ENCODE assay signal across 1 cellular context in the genomic region with DNA sequence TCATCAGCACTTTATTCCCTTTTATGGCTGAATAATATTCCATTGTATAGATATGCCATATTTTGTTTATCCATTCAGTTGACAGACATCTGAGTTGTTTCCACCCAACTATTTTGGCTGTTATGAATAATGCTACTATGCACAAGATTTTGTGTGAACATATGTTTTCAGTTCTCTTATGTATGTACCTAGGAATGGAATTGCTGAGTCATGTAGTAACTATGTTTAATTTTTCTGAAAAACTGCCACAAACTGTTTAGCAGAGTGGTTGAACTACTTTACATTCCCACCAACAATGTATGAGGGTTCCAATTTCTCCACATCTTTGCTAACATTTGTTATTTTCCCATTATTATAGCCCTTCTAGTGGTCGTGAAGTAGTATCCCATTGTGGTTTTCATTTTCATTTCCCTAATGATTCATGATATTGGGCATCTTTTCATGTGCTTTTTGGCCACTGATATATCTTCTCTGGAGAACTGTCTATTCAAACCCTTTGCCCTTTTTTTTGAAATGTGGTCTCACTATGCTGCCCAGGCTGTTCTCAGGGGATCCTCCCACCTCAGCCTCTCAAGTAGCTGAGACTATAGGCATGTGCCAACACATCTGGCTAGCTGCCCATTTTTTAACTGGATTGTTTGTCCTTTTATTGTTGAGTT.
TF ChIP-seq lines count a peak whose summit lies in the region.

No MANE protein-coding gene starts in this region.

TF ChIP-seq in GM12878, 131 proteins besides CTCF, POLR2A, EP300 and RAD21 (continued from another document and continues in another):
- TF ChIP-seq PAX5 (IDR thresholded peaks at IDR 0.05; ENCODE audit: borderline replicate concordance, low read depth, low read length) (no peak), SPI1 (IDR thresholded peaks at IDR 0.05; ENCODE audit: borderline replicate concordance, insufficient read depth, low read depth, low read length) (peak; percentile 36; the same call in 1 of the 2 replicates), ZNF687 (IDR thresholded peaks at IDR 0.05) (no peak), LARP7 (IDR thresholded peaks at IDR 0.05) (no peak), RUNX3 (IDR thresholded peaks at IDR 0.05; ENCODE audit: low read length) (peak; percentile 82), GABPA (IDR thresholded peaks at IDR 0.05; ENCODE audit: low read depth) (no peak), ZNF384 (IDR thresholded peaks at IDR 0.05; ENCODE audit: borderline replicate concordance, low read depth, low read length) (no peak), ATF2 (IDR thresholded peaks at IDR 0.05; ENCODE audit: low read length) (peak; percentile 90), TCF3 (IDR thresholded peaks at IDR 0.05; ENCODE audit: borderline replicate concordance, insufficient read depth, low read depth, low read length) (no peak), HSF1 (IDR thresholded peaks at IDR 0.05; ENCODE audit: low read depth, low read length) (no peak), IKZF2 (IDR thresholded peaks at IDR 0.05) (peak; percentile 91 to 92), IKZF1 (conservative IDR thresholded peaks at IDR 0.05) (peak; percentile 81), BRCA1 (IDR thresholded peaks at IDR 0.05; ENCODE audit: low read depth, low read length) (no peak), MTA2 (IDR thresholded peaks at IDR 0.05; ENCODE audit: low read depth) (peak; percentile 78), RFX5 (IDR thresholded peaks at IDR 0.05; ENCODE audit: low read depth, low read length) (no peak), ZBTB40 (IDR thresholded peaks at IDR 0.05; ENCODE audit: borderline replicate concordance) (no peak; the same call in 1 of the 2 replicates), NFXL1 (IDR thresholded peaks at IDR 0.05; ENCODE audit: borderline replicate concordance) (no peak), CREM (IDR thresholded peaks at IDR 0.05; ENCODE audit: low read depth) (peak; percentile 64), EGR1 (IDR thresholded peaks at IDR 0.05; ENCODE audit: borderline replicate concordance in 1 of 2, low read depth in 2 of 2, low read length in 2 of 2) (no peak), NFIC (IDR thresholded peaks at IDR 0.05; ENCODE audit: low read depth, low read length) (peak; percentile 92), TCF12 (IDR thresholded peaks at IDR 0.05; ENCODE audit: low read depth, low read length) (no peak), ZNF217 (IDR thresholded peaks at IDR 0.05) (peak; percentile 75; the same call in 1 of the 2 replicates), POLR2AphosphoS2 (IDR thresholded peaks at IDR 0.05; ENCODE audit: low read depth, low read length) (no peak), MEF2A (IDR thresholded peaks at IDR 0.05; ENCODE audit: insufficient read depth, low read depth, low read length) (peak; percentile 70), ZZZ3 (IDR thresholded peaks at IDR 0.05; ENCODE audit: control insufficient read depth, insufficient read length, low read depth) (no peak), USF2 (IDR thresholded peaks at IDR 0.05; ENCODE audit: borderline replicate concordance, low read depth, low read length) (no peak), ASH2L (IDR thresholded peaks at IDR 0.05; ENCODE audit: borderline replicate concordance, low read depth) (no peak), POU2F2 (IDR thresholded peaks at IDR 0.05; ENCODE audit: borderline replicate concordance, low read depth, low read length) (no peak), ATF7 (IDR thresholded peaks at IDR 0.05; ENCODE audit: low read depth) (peak; percentile 87), STAT3 (IDR thresholded peaks at IDR 0.05; ENCODE audit: low read depth, low read length) (0 out of 2 replicates have a peak, but pooled peaks have one; percentile 21), NRF1 (conservative IDR thresholded peaks at IDR 0.05; ENCODE audit: low read depth, low read length) (no peak), SUZ12 (IDR thresholded peaks at IDR 0.05; ENCODE audit: unreplicated experiment) (no peak)
- TF ChIP-seq, protein P1, sequence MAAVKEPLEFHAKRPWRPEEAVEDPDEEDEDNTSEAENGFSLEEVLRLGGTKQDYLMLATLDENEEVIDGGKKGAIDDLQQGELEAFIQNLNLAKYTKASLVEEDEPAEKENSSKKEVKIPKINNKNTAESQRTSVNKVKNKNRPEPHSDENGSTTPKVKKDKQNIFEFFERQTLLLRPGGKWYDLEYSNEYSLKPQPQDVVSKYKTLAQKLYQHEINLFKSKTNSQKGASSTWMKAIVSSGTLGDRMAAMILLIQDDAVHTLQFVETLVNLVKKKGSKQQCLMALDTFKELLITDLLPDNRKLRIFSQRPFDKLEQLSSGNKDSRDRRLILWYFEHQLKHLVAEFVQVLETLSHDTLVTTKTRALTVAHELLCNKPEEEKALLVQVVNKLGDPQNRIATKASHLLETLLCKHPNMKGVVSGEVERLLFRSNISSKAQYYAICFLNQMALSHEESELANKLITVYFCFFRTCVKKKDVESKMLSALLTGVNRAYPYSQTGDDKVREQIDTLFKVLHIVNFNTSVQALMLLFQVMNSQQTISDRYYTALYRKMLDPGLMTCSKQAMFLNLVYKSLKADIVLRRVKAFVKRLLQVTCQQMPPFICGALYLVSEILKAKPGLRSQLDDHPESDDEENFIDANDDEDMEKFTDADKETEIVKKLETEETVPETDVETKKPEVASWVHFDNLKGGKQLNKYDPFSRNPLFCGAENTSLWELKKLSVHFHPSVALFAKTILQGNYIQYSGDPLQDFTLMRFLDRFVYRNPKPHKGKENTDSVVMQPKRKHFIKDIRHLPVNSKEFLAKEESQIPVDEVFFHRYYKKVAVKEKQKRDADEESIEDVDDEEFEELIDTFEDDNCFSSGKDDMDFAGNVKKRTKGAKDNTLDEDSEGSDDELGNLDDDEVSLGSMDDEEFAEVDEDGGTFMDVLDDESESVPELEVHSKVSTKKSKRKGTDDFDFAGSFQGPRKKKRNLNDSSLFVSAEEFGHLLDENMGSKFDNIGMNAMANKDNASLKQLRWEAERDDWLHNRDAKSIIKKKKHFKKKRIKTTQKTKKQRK (IDR thresholded peaks at IDR 0.05; ENCODE audit: low read depth, low read length) = no peak
- TF ChIP-seq, protein P2, sequence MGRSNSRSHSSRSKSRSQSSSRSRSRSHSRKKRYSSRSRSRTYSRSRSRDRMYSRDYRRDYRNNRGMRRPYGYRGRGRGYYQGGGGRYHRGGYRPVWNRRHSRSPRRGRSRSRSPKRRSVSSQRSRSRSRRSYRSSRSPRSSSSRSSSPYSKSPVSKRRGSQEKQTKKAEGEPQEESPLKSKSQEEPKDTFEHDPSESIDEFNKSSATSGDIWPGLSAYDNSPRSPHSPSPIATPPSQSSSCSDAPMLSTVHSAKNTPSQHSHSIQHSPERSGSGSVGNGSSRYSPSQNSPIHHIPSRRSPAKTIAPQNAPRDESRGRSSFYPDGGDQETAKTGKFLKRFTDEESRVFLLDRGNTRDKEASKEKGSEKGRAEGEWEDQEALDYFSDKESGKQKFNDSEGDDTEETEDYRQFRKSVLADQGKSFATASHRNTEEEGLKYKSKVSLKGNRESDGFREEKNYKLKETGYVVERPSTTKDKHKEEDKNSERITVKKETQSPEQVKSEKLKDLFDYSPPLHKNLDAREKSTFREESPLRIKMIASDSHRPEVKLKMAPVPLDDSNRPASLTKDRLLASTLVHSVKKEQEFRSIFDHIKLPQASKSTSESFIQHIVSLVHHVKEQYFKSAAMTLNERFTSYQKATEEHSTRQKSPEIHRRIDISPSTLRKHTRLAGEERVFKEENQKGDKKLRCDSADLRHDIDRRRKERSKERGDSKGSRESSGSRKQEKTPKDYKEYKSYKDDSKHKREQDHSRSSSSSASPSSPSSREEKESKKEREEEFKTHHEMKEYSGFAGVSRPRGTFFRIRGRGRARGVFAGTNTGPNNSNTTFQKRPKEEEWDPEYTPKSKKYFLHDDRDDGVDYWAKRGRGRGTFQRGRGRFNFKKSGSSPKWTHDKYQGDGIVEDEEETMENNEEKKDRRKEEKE (IDR thresholded peaks at IDR 0.05) = no peak
- TF ChIP-seq, protein P3, sequence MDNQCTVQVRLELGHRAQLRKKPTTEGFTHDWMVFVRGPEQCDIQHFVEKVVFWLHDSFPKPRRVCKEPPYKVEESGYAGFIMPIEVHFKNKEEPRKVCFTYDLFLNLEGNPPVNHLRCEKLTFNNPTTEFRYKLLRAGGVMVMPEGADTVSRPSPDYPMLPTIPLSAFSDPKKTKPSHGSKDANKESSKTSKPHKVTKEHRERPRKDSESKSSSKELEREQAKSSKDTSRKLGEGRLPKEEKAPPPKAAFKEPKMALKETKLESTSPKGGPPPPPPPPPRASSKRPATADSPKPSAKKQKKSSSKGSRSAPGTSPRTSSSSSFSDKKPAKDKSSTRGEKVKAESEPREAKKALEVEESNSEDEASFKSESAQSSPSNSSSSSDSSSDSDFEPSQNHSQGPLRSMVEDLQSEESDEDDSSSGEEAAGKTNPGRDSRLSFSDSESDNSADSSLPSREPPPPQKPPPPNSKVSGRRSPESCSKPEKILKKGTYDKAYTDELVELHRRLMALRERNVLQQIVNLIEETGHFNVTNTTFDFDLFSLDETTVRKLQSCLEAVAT (IDR thresholded peaks at IDR 0.05) = no peak
